Comparison of ENCODE assay signal across 1 cellular context in the genomic region with DNA sequence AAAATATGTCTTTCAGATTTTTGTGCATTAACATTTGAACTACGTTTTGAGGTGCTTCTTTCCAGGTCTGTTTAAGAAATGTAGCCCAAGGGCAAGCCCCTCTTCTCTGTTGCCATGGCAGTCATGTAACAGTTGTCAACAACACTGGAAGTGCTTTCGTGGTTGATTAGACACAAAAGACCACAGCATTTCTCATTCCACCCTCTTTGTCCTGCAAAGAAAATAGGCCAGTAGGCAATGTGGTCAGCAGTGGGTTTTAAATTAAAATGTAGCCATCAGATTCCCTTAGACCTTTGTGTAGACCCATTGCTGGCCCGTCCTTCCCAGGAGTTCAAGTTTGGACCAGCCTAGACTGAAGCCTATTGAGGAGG.
TF ChIP-seq lines count a peak whose summit lies in the region.

No MANE protein-coding gene starts in this region.

TF ChIP-seq in HepG2, 621 proteins besides CTCF, POLR2A, EP300 and RAD21 (continued from another document):
- no peak for TF ChIP-seq ZNF766 (CRISPR knock-in tag; IDR thresholded peaks at IDR 0.05; ENCODE audit: borderline replicate concordance)
- TF ChIP-seq, protein P1, sequence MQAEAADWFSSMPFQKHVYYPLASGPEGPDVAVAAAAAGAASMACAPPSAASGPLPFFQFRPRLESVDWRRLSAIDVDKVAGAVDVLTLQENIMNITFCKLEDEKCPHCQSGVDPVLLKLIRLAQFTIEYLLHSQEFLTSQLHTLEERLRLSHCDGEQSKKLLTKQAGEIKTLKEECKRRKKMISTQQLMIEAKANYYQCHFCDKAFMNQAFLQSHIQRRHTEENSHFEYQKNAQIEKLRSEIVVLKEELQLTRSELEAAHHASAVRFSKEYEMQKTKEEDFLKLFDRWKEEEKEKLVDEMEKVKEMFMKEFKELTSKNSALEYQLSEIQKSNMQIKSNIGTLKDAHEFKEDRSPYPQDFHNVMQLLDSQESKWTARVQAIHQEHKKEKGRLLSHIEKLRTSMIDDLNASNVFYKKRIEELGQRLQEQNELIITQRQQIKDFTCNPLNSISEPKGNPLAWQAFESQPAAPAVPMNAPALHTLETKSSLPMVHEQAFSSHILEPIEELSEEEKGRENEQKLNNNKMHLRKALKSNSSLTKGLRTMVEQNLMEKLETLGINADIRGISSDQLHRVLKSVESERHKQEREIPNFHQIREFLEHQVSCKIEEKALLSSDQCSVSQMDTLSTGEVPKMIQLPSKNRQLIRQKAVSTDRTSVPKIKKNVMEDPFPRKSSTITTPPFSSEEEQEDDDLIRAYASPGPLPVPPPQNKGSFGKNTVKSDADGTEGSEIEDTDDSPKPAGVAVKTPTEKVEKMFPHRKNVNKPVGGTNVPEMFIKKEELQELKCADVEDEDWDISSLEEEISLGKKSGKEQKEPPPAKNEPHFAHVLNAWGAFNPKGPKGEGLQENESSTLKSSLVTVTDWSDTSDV (CRISPR knock-in tag; IDR thresholded peaks at IDR 0.05): no peak
- TF ChIP-seq STAT5B (CRISPR knock-in tag; IDR thresholded peaks at IDR 0.05): no peak
- TF ChIP-seq, protein P2, sequence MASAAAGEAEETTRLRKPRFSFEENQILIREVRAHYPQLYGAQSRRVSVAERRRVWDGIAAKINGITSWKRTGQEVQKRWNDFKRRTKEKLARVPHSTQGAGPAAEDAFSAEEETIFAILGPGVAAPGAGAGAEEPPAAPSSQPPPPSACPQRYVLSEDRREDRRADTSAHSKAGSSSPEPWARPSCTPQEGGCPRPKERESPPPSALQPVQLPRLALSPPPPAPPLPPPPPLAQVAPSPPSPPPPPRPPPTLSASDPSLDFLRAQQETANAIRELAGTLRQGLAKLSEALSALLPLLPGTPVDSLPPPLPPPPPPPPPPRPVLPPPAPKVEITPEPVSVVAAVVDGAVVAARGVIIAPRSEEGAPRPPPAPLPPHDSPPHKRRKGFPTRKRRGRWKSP (CRISPR knock-in tag; IDR thresholded peaks at IDR 0.05): no peak
- TF ChIP-seq ADNP (CRISPR knock-in tag; IDR thresholded peaks at IDR 0.05): no peak
- TF ChIP-seq, protein P3, sequence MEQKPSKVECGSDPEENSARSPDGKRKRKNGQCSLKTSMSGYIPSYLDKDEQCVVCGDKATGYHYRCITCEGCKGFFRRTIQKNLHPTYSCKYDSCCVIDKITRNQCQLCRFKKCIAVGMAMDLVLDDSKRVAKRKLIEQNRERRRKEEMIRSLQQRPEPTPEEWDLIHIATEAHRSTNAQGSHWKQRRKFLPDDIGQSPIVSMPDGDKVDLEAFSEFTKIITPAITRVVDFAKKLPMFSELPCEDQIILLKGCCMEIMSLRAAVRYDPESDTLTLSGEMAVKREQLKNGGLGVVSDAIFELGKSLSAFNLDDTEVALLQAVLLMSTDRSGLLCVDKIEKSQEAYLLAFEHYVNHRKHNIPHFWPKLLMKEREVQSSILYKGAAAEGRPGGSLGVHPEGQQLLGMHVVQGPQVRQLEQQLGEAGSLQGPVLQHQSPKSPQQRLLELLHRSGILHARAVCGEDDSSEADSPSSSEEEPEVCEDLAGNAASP (CRISPR knock-in tag; IDR thresholded peaks at IDR 0.05; ENCODE audit: borderline replicate concordance): no peak
- no peak for TF ChIP-seq BRD4 (CRISPR knock-in tag; IDR thresholded peaks at IDR 0.05)
- TF ChIP-seq, protein P4, sequence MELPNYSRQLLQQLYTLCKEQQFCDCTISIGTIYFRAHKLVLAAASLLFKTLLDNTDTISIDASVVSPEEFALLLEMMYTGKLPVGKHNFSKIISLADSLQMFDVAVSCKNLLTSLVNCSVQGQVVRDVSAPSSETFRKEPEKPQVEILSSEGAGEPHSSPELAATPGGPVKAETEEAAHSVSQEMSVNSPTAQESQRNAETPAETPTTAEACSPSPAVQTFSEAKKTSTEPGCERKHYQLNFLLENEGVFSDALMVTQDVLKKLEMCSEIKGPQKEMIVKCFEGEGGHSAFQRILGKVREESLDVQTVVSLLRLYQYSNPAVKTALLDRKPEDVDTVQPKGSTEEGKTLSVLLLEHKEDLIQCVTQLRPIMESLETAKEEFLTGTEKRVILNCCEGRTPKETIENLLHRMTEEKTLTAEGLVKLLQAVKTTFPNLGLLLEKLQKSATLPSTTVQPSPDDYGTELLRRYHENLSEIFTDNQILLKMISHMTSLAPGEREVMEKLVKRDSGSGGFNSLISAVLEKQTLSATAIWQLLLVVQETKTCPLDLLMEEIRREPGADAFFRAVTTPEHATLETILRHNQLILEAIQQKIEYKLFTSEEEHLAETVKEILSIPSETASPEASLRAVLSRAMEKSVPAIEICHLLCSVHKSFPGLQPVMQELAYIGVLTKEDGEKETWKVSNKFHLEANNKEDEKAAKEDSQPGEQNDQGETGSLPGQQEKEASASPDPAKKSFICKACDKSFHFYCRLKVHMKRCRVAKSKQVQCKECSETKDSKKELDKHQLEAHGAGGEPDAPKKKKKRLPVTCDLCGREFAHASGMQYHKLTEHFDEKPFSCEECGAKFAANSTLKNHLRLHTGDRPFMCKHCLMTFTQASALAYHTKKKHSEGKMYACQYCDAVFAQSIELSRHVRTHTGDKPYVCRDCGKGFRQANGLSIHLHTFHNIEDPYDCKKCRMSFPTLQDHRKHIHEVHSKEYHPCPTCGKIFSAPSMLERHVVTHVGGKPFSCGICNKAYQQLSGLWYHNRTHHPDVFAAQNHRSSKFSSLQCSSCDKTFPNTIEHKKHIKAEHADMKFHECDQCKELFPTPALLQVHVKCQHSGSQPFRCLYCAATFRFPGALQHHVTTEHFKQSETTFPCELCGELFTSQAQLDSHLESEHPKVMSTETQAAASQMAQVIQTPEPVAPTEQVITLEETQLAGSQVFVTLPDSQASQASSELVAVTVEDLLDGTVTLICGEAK (IDR thresholded peaks at IDR 0.05): no peak
- TF ChIP-seq, protein P4 (CRISPR knock-in tag; IDR thresholded peaks at IDR 0.05): no peak
- no peak for TF ChIP-seq ZNF441 (CRISPR knock-in tag; IDR thresholded peaks at IDR 0.05; ENCODE audit: borderline replicate concordance)
- no peak for TF ChIP-seq CEBPB (IDR thresholded peaks at IDR 0.05; ENCODE audit: borderline replicate concordance, low read depth, low read length)
- TF ChIP-seq GATAD2A (CRISPR knock-in tag; IDR thresholded peaks at IDR 0.05): no peak
- TF ChIP-seq, protein P5, sequence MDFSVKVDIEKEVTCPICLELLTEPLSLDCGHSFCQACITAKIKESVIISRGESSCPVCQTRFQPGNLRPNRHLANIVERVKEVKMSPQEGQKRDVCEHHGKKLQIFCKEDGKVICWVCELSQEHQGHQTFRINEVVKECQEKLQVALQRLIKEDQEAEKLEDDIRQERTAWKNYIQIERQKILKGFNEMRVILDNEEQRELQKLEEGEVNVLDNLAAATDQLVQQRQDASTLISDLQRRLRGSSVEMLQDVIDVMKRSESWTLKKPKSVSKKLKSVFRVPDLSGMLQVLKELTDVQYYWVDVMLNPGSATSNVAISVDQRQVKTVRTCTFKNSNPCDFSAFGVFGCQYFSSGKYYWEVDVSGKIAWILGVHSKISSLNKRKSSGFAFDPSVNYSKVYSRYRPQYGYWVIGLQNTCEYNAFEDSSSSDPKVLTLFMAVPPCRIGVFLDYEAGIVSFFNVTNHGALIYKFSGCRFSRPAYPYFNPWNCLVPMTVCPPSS (IDR thresholded peaks at IDR 0.05): no peak
TF ChIP-seq in HepG2: peak in this region for 0.
